ENCODE assay signal across 8 cellular contexts in genomic region chr12:12267801-12268200, GRCh38. TPM values are rescaled to one million over a fixed set of nuclear protein-coding genes. Genes with fewer than 3 reads are reported as not detected.
DNase-seq lines count a peak whose midpoint lies in the region; TF ChIP-seq lines count a peak whose summit lies in the region.

No MANE protein-coding gene starts in this region.

- H3K27me3 ChIP-seq in Caco-2 (replicated peaks; ENCODE audit: control insufficient read depth, insufficient read depth, low read length) (no peaks in the 10 kb centered on the region), adipocyte (replicated peaks; ENCODE audit: control insufficient read depth, insufficient read depth, low read length) (no peaks in the 10 kb centered on the region)

- H3K36me3 Mint-ChIP-seq in Caco-2 (ENCODE audit: insufficient read depth, unreplicated experiment), result peaks cover 30% of the 10 kb centered on the region
- peaks cover 7% of the 10 kb centered on the region for H3K36me3 Mint-ChIP-seq in type B pancreatic cell

- peak overlapping the region; percentile 99 for H3K27ac Mint-ChIP-seq in Caco-2 (ENCODE audit: unreplicated experiment)
- H3K27ac Mint-ChIP-seq in type B pancreatic cell, result peak overlapping the region; percentile 99

- intact Hi-C loops in Caco-2 (cut with micrococcal nuclease; ENCODE audit: unreplicated experiment), result loop anchor here (1.0 to 10.0 kb wide), 5 partner anchors 52 to 447 kb away; partner anchors contain the start of gene CDKN1B

- peak overlapping the region; percentile 91 for H3K4me3 Mint-ChIP-seq in Caco-2 (ENCODE audit: unreplicated experiment)
- H3K4me3 Mint-ChIP-seq in type B pancreatic cell, result peak overlapping the region; percentile 92

- no peaks in the 10 kb centered on the region for H3K9me3 Mint-ChIP-seq in Caco-2 (ENCODE audit: unreplicated experiment)
- no peaks in the 10 kb centered on the region for H3K9me3 Mint-ChIP-seq in type B pancreatic cell

- H3K36me3 ChIP-seq in Caco-2 (ENCODE audit: control insufficient read depth, insufficient read depth, low read length) (no peaks in the 10 kb centered on the region), adipocyte (ENCODE audit: control insufficient read depth, insufficient read depth, low read length, severe bottlenecking) (no peaks in the 10 kb centered on the region)

- POLR2A ChIA-PET in Caco-2 (lab: Charles Lee), result interaction anchor here (0.6 to 2.6 kb wide), 5 partner anchors 24 to 133 kb away, joined by 3 to 22 read pairs (median 4); partner anchors contain the start of gene MANSC1

- H3K9me3 ChIP-seq in Caco-2, result no peaks in the 10 kb centered on the region
- no peaks in the 10 kb centered on the region for H3K9me3 ChIP-seq in adipocyte (ENCODE audit: control insufficient read depth, low read length)

- peak overlapping the region; percentile 100 for H3K9ac ChIP-seq in adipocyte (ENCODE audit: low read length)

- TF ChIP-seq CTCF in Caco-2 (IDR thresholded peaks at IDR 0.05; ENCODE audit: insufficient read depth in 1 of 2, low read depth in 1 of 2, low read length in 1 of 2, severe bottlenecking in 1 of 2, unreplicated experiment in 1 of 2) (no peak), type B pancreatic cell (conservative IDR thresholded peaks at IDR 0.05) (no peak)

- TSS peak; percentile 97 for BruUV-seq in Caco-2 (replicated peaks; lab: Mats Ljungman, UMichigan)

- CTCF ChIA-PET in Caco-2 (lab: Charles Lee), result interaction anchor here (0.9 kb wide), 1 partner anchor 68 kb away, joined by 4 read pairs; no protein-coding TSS in a partner anchor

- H3K4me1 ChIP-seq in Caco-2 (peaks cover 14% of the 10 kb centered on the region), adipocyte (ENCODE audit: control insufficient read depth, insufficient read depth, low read length) (peaks cover 17% of the 10 kb centered on the region)

- H3K4me3 ChIP-seq in Caco-2 (ENCODE audit: low read depth, low read length) (peak overlapping the region; percentile 100), adipocyte (ENCODE audit: low read length) (peak overlapping the region; percentile 95)

- peak; percentile 51 to 54 for DNase-seq in Caco-2
- DNase-seq in HuH-7.5 (ENCODE audit: low spot score), result peak; percentile 42
- DNase-seq in adipocyte (ENCODE audit: low read depth), result no peak
- DNase-seq in left kidney (ENCODE audit: low read depth, low spot score), result peak; percentile 61
- DNase-seq in type B pancreatic cell (ENCODE audit: extremely low spot score, unreplicated experiment), result no peak
- DNase-seq in stimulated activated CD4-positive, alpha-beta T cell treated with anti-CD3 and anti-CD28 coated beads, Interleukin-2, amount 100 ng/mL, for 24 hours, result no peak
- no peak for DNase-seq in NCI-H226
- no peak for DNase-seq in AG08395 (ENCODE audit: low spot score)

- H3K4me1 Mint-ChIP-seq in Caco-2 (ENCODE audit: low read depth, unreplicated experiment), result peaks cover 37% of the 10 kb centered on the region
- peaks cover 16% of the 10 kb centered on the region for H3K4me1 Mint-ChIP-seq in type B pancreatic cell (ENCODE audit: unreplicated experiment)

- H3K27me3 Mint-ChIP-seq in Caco-2 (ENCODE audit: insufficient read depth, unreplicated experiment) (no peaks in the 10 kb centered on the region), type B pancreatic cell (no peaks in the 10 kb centered on the region)

RNA-seq across cellular contexts. Expression of gene LRP6, which starts 1.0 kb away (rescaled TPM):
- 72.7 and 78.4 TPM in 2 replicates for total RNA-seq in Caco-2 (2022)
- total RNA-seq in type B pancreatic cell (ENCODE audit: low replicate concordance), result 57.7 and 64.0 TPM in 2 replicates

Comparison
In these comparisons a context has a peak if more than half of its experiments do, and no peak if none do; other contexts are left out.
1. DNase-seq: peak in Caco-2 (2 of 2), HuH-7.5 (single experiment) and left kidney (single experiment); none in adipocyte (single experiment), type B pancreatic cell (single experiment), stimulated activated CD4-positive, alpha-beta T cell treated with anti-CD3 and anti-CD28 coated beads, Interleukin-2, amount 100 ng/mL, for 24 hours (0 of 2), NCI-H226 (single experiment) and AG08395 (single experiment).